ENCODE assay signal across 1 cellular context in the genomic region with DNA sequence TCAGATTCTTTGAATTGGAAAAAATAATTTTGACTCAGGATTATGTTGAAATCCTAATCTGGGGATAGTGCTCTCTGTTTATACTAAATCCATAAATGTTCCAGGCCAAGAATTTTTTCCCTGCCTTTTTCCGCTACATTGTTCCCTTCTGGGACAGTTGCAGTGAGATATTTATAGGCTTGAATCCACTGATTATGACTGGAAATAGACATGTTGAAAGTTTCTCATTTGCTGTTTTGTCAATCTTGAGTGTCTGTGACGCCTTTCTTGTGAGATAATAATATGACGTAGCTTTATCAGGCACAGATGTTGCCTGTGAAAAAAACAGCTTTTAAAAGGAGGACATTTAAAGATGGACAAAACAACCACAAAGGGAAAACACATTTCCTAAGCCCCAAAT.
A peak's percentile ranks its signal among the peaks of the same experiment; 100 is the strongest.
TF ChIP-seq lines count a peak whose summit lies in the region.

No MANE protein-coding gene starts in this region.

TF ChIP-seq in K562, 482 proteins besides CTCF, POLR2A, EP300 and RAD21 (continued from another document and continues in another):
- TF ChIP-seq, protein P1, sequence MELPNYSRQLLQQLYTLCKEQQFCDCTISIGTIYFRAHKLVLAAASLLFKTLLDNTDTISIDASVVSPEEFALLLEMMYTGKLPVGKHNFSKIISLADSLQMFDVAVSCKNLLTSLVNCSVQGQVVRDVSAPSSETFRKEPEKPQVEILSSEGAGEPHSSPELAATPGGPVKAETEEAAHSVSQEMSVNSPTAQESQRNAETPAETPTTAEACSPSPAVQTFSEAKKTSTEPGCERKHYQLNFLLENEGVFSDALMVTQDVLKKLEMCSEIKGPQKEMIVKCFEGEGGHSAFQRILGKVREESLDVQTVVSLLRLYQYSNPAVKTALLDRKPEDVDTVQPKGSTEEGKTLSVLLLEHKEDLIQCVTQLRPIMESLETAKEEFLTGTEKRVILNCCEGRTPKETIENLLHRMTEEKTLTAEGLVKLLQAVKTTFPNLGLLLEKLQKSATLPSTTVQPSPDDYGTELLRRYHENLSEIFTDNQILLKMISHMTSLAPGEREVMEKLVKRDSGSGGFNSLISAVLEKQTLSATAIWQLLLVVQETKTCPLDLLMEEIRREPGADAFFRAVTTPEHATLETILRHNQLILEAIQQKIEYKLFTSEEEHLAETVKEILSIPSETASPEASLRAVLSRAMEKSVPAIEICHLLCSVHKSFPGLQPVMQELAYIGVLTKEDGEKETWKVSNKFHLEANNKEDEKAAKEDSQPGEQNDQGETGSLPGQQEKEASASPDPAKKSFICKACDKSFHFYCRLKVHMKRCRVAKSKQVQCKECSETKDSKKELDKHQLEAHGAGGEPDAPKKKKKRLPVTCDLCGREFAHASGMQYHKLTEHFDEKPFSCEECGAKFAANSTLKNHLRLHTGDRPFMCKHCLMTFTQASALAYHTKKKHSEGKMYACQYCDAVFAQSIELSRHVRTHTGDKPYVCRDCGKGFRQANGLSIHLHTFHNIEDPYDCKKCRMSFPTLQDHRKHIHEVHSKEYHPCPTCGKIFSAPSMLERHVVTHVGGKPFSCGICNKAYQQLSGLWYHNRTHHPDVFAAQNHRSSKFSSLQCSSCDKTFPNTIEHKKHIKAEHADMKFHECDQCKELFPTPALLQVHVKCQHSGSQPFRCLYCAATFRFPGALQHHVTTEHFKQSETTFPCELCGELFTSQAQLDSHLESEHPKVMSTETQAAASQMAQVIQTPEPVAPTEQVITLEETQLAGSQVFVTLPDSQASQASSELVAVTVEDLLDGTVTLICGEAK (IDR thresholded peaks at IDR 0.05): no peak
- TF ChIP-seq, protein P1 (CRISPR knock-in tag; IDR thresholded peaks at IDR 0.05): no peak
- TF ChIP-seq TCF3 (CRISPR knock-in tag; IDR thresholded peaks at IDR 0.05) (peak; percentile 25; the same call in 1 of the 2 replicates), NCOA6 (IDR thresholded peaks at IDR 0.05) (no peak), TRIM25 (IDR thresholded peaks at IDR 0.05; ENCODE audit: borderline replicate concordance) (no peak), MEF2D (tag; conservative IDR thresholded peaks at IDR 0.05; ENCODE audit: low read depth) (peak; percentile 68), CTBP1 (IDR thresholded peaks at IDR 0.05; ENCODE audit: borderline replicate concordance) (no peak), SPI1 (IDR thresholded peaks at IDR 0.05; ENCODE audit: borderline replicate concordance, low read depth, low read length) (no peak), ZNF395 (CRISPR knock-in tag; IDR thresholded peaks at IDR 0.05) (no peak), ZBTB8A (IDR thresholded peaks at IDR 0.05; ENCODE audit: partially characterized antibody) (no peak), MIER1 (IDR thresholded peaks at IDR 0.05; ENCODE audit: low read depth) (no peak)
- TF ChIP-seq, protein P2, sequence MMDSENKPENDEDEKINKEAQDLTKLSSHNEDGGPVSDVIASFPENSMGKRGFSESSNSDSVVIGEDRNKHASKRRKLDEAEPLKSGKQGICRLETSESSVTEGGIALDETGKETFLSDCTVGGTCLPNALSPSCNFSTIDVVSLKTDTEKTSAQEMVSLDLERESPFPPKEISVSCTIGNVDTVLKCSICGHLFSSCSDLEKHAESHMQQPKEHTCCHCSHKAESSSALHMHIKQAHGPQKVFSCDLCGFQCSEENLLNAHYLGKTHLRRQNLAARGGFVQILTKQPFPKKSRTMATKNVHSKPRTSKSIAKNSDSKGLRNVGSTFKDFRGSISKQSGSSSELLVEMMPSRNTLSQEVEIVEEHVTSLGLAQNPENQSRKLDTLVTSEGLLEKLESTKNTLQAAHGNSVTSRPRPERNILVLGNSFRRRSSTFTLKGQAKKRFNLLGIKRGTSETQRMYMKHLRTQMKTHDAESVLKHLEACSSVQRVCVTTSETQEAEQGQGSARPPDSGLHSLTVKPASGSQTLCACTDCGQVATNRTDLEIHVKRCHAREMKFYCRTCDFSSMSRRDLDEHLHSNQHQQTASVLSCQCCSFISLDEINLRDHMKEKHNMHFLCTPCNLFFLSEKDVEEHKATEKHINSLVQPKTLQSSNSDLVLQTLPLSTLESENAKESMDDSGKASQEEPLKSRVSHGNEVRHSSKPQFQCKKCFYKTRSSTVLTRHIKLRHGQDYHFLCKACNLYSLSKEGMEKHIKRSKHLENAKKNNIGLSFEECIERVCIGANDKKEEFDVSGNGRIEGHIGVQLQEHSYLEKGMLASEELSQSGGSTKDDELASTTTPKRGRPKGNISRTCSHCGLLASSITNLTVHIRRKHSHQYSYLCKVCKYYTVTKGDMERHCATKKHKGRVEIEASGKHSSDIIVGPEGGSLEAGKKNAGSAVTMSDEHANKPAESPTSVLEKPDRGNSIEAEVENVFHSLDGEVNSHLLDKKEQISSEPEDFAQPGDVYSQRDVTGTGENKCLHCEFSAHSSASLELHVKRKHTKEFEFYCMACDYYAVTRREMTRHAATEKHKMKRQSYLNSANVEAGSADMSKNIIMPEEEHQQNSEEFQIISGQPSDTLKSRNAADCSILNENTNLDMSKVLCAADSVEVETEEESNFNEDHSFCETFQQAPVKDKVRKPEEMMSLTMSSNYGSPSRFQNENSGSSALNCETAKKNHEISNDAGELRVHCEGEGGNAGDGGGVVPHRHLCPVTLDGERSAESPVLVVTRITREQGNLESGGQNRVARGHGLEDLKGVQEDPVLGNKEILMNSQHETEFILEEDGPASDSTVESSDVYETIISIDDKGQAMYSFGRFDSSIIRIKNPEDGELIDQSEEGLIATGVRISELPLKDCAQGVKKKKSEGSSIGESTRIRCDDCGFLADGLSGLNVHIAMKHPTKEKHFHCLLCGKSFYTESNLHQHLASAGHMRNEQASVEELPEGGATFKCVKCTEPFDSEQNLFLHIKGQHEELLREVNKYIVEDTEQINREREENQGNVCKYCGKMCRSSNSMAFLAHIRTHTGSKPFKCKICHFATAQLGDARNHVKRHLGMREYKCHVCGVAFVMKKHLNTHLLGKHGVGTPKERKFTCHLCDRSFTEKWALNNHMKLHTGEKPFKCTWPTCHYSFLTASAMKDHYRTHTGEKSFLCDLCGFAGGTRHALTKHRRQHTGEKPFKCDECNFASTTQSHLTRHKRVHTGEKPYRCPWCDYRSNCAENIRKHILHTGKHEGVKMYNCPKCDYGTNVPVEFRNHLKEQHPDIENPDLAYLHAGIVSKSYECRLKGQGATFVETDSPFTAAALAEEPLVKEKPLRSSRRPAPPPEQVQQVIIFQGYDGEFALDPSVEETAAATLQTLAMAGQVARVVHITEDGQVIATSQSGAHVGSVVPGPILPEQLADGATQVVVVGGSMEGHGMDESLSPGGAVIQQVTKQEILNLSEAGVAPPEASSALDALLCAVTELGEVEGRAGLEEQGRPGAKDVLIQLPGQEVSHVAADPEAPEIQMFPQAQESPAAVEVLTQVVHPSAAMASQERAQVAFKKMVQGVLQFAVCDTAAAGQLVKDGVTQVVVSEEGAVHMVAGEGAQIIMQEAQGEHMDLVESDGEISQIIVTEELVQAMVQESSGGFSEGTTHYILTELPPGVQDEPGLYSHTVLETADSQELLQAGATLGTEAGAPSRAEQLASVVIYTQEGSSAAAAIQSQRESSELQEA (IDR thresholded peaks at IDR 0.05; ENCODE audit: low read depth): no peak
- TF ChIP-seq, protein P3, sequence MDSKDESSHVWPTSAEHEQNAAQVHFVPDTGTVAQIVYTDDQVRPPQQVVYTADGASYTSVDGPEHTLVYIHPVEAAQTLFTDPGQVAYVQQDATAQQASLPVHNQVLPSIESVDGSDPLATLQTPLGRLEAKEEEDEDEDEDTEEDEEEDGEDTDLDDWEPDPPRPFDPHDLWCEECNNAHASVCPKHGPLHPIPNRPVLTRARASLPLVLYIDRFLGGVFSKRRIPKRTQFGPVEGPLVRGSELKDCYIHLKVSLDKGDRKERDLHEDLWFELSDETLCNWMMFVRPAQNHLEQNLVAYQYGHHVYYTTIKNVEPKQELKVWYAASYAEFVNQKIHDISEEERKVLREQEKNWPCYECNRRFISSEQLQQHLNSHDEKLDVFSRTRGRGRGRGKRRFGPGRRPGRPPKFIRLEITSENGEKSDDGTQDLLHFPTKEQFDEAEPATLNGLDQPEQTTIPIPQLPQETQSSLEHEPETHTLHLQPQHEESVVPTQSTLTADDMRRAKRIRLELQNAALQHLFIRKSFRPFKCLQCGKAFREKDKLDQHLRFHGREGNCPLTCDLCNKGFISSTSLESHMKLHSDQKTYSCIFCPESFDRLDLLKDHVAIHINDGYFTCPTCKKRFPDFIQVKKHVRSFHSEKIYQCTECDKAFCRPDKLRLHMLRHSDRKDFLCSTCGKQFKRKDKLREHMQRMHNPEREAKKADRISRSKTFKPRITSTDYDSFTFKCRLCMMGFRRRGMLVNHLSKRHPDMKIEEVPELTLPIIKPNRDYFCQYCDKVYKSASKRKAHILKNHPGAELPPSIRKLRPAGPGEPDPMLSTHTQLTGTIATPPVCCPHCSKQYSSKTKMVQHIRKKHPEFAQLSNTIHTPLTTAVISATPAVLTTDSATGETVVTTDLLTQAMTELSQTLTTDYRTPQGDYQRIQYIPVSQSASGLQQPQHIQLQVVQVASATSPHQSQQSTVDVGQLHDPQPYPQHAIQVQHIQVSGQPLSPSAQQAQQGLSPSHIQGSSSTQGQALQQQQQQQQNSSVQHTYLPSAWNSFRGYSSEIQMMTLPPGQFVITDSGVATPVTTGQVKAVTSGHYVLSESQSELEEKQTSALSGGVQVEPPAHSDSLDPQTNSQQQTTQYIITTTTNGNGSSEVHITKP (IDR thresholded peaks at IDR 0.05; ENCODE audit: partially characterized antibody): no peak
